18 cellular contexts compared by ENCODE assay signal in genomic region chr7:112596981-112597380, GRCh38.
DNase-seq lines count a peak whose midpoint lies in the region; ATAC-seq, FAIRE-seq and TF ChIP-seq lines count a peak whose summit lies in the region.
"Had no signal": no experiment of that assay in that cellular context is flagged by ENCODE, and none has a peak within 500 bp of the region (broad histone marks: within the 10 kb centered on the region; RNA-seq: fewer than 3 reads in every experiment).

No MANE protein-coding gene starts in this region.

- peak; percentile 6 for DNase-seq in astrocyte (ENCODE audit: low read depth)
- peak; percentile 65 for DNase-seq in astrocyte of the spinal cord (ENCODE audit: low read depth, low spot score)
- DNase-seq in fibroblast of the aortic adventitia (ENCODE audit: low read depth), result peak; percentile 67
- peak; percentile 4 for DNase-seq in skeletal muscle cell (ENCODE audit: low read depth)
- DNase-seq in DMS79 (lab: John Stamatoyannopoulos, UW), result no peak
- DNase-seq in activated CD8-positive, alpha-beta memory T cell treated with anti-CD3 and anti-CD28 coated beads, Interleukin-2, amount 50 U/mL, for 48 hours, result no peak
- DNase-seq in head of caudate nucleus, result no peak
- DNase-seq: AML-193; Caco-2; CD4-positive, alpha-beta T cell; GDM1 had no signal

- in situ Hi-C loops in astrocyte of the spinal cord (cut with HindIII; ENCODE audit: low sequenced_read_pairs), result no loop called here

- no peaks in the 10 kb centered on the region for H3K27me3 Mint-ChIP-seq in astrocyte (ENCODE audit: low read depth, unreplicated experiment)

- no peak for ATAC-seq in GM21825 (IDR thresholded peaks at IDR 0.05; ENCODE audit: unreplicated experiment)
- ATAC-seq: GM23338 had no signal

- H4K20me1 ChIP-seq in astrocyte (ENCODE audit: insufficient read depth, low read length), result no peaks in the 10 kb centered on the region

- H3K4me1 ChIP-seq in astrocyte (ENCODE audit: insufficient read depth, low read length), result no peaks in the 10 kb centered on the region
- H3K4me1 ChIP-seq: Caco-2 had no signal

- FAIRE-seq in astrocyte (lab: Jason Lieb, UNC), result no peak
- FAIRE-seq: D721Med, GM12892, GM18507, H54 had no signal

- no peak overlapping the region for H3K27ac Mint-ChIP-seq in astrocyte (ENCODE audit: unreplicated experiment)
- H3K27ac Mint-ChIP-seq: CD4-positive, alpha-beta T cell; GM23338 had no signal

- no peak overlapping the region for H2AFZ ChIP-seq in astrocyte (ENCODE audit: low read depth, low read length)
- H2AFZ ChIP-seq: GM23338 had no signal

- intact Hi-C loops in head of caudate nucleus (cut with DNase I), result no loop called here

- H3K4me3 ChIP-seq in astrocyte (ENCODE audit: insufficient read depth, low read depth, low read length), result no peak overlapping the region
- H3K4me3 ChIP-seq in astrocyte of the spinal cord (ENCODE audit: low read depth, low read length), result no peak overlapping the region
- no peak overlapping the region for H3K4me3 ChIP-seq in fibroblast of the aortic adventitia (ENCODE audit: low read depth, low read length)
- H3K4me3 ChIP-seq in skeletal muscle cell (ENCODE audit: low read depth, low read length), result no peak overlapping the region
- H3K4me3 ChIP-seq: GM23338 had no signal

- H3K9me3 Mint-ChIP-seq in astrocyte (ENCODE audit: unreplicated experiment), result peaks cover 2% of the 10 kb centered on the region
- H3K9me3 Mint-ChIP-seq: CD4-positive, alpha-beta T cell; GM23338 had no signal

- H3K36me3 Mint-ChIP-seq in astrocyte (ENCODE audit: low read depth, unreplicated experiment), result no peaks in the 10 kb centered on the region

- H3K4me3 Mint-ChIP-seq in astrocyte (ENCODE audit: unreplicated experiment), result no peak overlapping the region
- H3K4me3 Mint-ChIP-seq: CD4-positive, alpha-beta T cell; GM23338 had no signal

- H3K4me1 Mint-ChIP-seq in astrocyte (ENCODE audit: low read depth, unreplicated experiment), result no peaks in the 10 kb centered on the region
- H3K4me1 Mint-ChIP-seq: GM23338 had no signal

- no peaks in the 10 kb centered on the region for H3K36me3 ChIP-seq in astrocyte (ENCODE audit: insufficient read depth, low read length)

- no peaks in the 10 kb centered on the region for H3K27me3 ChIP-seq in astrocyte (ENCODE audit: insufficient read depth, low read length)

- no peak overlapping the region for H3K4me2 ChIP-seq in astrocyte (ENCODE audit: low read length)
- H3K4me2 ChIP-seq: GM23338 had no signal

- no peaks in the 10 kb centered on the region for H3K79me2 ChIP-seq in astrocyte (ENCODE audit: insufficient read depth, low read length)

- no peak for TF ChIP-seq CTCF in astrocyte (IDR thresholded peaks at IDR 0.05; ENCODE audit: insufficient read depth, low read depth, low read length)
- no peak for TF ChIP-seq CTCF in astrocyte of the spinal cord (IDR thresholded peaks at IDR 0.05; ENCODE audit: low read depth, low read length)
- no peak for TF ChIP-seq CTCF in fibroblast of the aortic adventitia (IDR thresholded peaks at IDR 0.05; ENCODE audit: insufficient read depth, low read length)

- no peak overlapping the region for H3K27ac ChIP-seq in astrocyte (ENCODE audit: low read depth, low read length)
- H3K27ac ChIP-seq: C4-2B had no signal

- H3K9ac ChIP-seq in astrocyte (ENCODE audit: low read length), result no peak overlapping the region

- no peaks in the 10 kb centered on the region for H3K9me3 ChIP-seq in astrocyte (ENCODE audit: insufficient read depth, low read depth, low read length)
- H3K9me3 ChIP-seq: Caco-2 had no signal

Comparison
In these comparisons a context has a peak if more than half of its experiments do, and no peak if none do; other contexts are left out.
1. DNase-seq: peak in astrocyte (single experiment), astrocyte of the spinal cord (single experiment), fibroblast of the aortic adventitia (single experiment) and skeletal muscle cell (single experiment); none in DMS79 (single experiment), activated CD8-positive, alpha-beta memory T cell treated with anti-CD3 and anti-CD28 coated beads, Interleukin-2, amount 50 U/mL, for 48 hours (single experiment) and head of caudate nucleus (0 of 42).